In the genomic region with DNA sequence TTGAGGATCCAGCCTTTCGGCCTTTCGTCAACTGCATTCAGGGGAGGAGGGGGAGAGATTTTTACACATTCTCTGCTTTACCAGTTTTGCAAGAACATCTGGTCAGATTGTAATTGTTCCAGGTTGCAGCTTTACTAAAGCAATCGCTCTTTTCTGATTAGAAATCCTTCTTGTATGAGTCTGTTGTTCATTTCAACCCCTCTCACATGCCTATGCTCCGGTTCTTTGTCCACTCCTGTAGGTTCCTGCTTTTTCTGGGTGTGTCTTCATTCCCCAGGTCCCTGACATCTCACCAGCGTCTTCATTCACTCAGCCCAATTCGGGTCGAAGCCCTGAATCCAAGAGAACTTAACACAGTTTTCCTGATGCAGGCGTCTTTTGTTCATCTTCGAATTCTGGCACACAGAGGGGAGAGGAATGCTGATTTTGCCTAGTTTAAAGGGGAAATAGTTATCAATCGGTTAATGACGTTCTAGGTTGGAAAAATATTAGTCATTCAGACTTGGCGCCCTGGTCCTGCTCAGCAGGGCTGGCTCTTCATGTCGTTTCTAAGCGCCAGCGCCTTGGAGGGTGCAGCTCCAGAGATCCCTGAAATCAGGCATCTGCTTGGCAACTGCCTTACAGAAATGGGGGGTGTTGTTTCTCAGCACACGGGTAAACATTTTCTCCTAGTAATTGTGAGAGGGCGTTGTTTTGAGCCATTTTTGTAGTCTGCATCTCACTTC, we compare ENCODE assay signal across 8 cellular contexts. TPM values are rescaled to one million over a fixed set of nuclear protein-coding genes. Genes with fewer than 3 reads are reported as not detected.
A peak's percentile ranks its signal among the peaks of the same experiment; 100 is the strongest.
DNase-seq lines count a peak whose midpoint lies in the region; ATAC-seq, FAIRE-seq and TF ChIP-seq lines count a peak whose summit lies in the region.

No MANE protein-coding gene starts in this region.

- H3K36me3 Mint-ChIP-seq in activated naive CD4-positive, alpha-beta T cell treated with anti-CD3 and anti-CD28 coated beads, Interleukin-2, amount 50 U/mL, for 24 hours: no peaks in the 10 kb centered on the region
- H3K36me3 Mint-ChIP-seq in mesothelial cell of epicardium: no peaks in the 10 kb centered on the region

- peak overlapping the region; percentile 85 for H3K27ac Mint-ChIP-seq in activated naive CD4-positive, alpha-beta T cell treated with anti-CD3 and anti-CD28 coated beads, Interleukin-2, amount 50 U/mL, for 24 hours
- H3K27ac Mint-ChIP-seq in mesothelial cell of epicardium: peak overlapping the region; percentile 96

- H3K27me3 Mint-ChIP-seq in activated naive CD4-positive, alpha-beta T cell treated with anti-CD3 and anti-CD28 coated beads, Interleukin-2, amount 50 U/mL, for 24 hours: no peaks in the 10 kb centered on the region
- no peaks in the 10 kb centered on the region for H3K27me3 Mint-ChIP-seq in mesothelial cell of epicardium (ENCODE audit: low read depth)

- H3K4me3 ChIP-seq in choroid plexus epithelial cell (ENCODE audit: low read depth, low read length): peak overlapping the region; percentile 61

- H3K4me3 Mint-ChIP-seq in activated naive CD4-positive, alpha-beta T cell treated with anti-CD3 and anti-CD28 coated beads, Interleukin-2, amount 50 U/mL, for 24 hours: peak overlapping the region; percentile 84
- H3K4me3 Mint-ChIP-seq in mesothelial cell of epicardium: peak overlapping the region; percentile 82

- FAIRE-seq in HTR-8/SVneo (lab: Jason Lieb, UNC): no peak

- ATAC-seq in GM21576 (IDR thresholded peaks at IDR 0.05; ENCODE audit: unreplicated experiment): no peak
- ATAC-seq in HG02759 (IDR thresholded peaks at IDR 0.05; ENCODE audit: unreplicated experiment): no peak

- no peak for DNase-seq in activated naive CD4-positive, alpha-beta T cell treated with anti-CD3 and anti-CD28 coated beads, Interleukin-2, amount 50 U/mL, for 16 hours
- DNase-seq in choroid plexus epithelial cell (ENCODE audit: low read depth): peak; percentile 49
- no peak for DNase-seq in mesothelial cell of epicardium (ENCODE audit: low spot score in 2 of 2, unreplicated experiment in 2 of 2)
- DNase-seq in HTR-8/SVneo (ENCODE audit: insufficient read length, low spot score): no peak
- no peak for DNase-seq in stimulated activated CD4-positive, alpha-beta T cell treated with anti-CD3 and anti-CD28 coated beads, Interleukin-4, amount 100 ng/mL, for 4 hours

- peaks cover 19% of the 10 kb centered on the region for H3K4me1 Mint-ChIP-seq in activated naive CD4-positive, alpha-beta T cell treated with anti-CD3 and anti-CD28 coated beads, Interleukin-2, amount 50 U/mL, for 24 hours
- H3K4me1 Mint-ChIP-seq in mesothelial cell of epicardium: peaks cover 38% of the 10 kb centered on the region

- H3K9me3 Mint-ChIP-seq in activated naive CD4-positive, alpha-beta T cell treated with anti-CD3 and anti-CD28 coated beads, Interleukin-2, amount 50 U/mL, for 24 hours: no peaks in the 10 kb centered on the region
- H3K9me3 Mint-ChIP-seq in mesothelial cell of epicardium: no peaks in the 10 kb centered on the region

- TF ChIP-seq CTCF in choroid plexus epithelial cell (conservative IDR thresholded peaks at IDR 0.05; ENCODE audit: low read depth, low read length): no peak
- no peak for TF ChIP-seq CTCF in mesothelial cell of epicardium (IDR thresholded peaks at IDR 0.05; ENCODE audit: unreplicated experiment)

RNA-seq across cellular contexts. Expression of a gene that starts 1.1 kb away (rescaled TPM):
- 26.3 to 27.5 TPM (median 27.0 TPM) in 3 replicates for total RNA-seq in mesothelial cell of epicardium
